ENCODE assay signal across 27 cellular contexts in genomic region chr3:45306406-45307008, GRCh38.
"Had no signal": no experiment of that assay in that cellular context is flagged by ENCODE, and none has a peak within 500 bp of the region (broad histone marks: within the 10 kb centered on the region; RNA-seq: fewer than 3 reads in every experiment).

No MANE protein-coding gene starts in this region.

- H3K27ac ChIP-seq: left ventricle myocardium inferior, neural progenitor cell, ovary, prostate gland, skin epidermis, stomach, testis, thyroid gland, transverse colon, upper lobe of left lung, vagina had no signal

- H3K36me3 Mint-ChIP-seq: mesothelial cell of epicardium, naive B cell, neural progenitor cell had no signal

- H3K27ac Mint-ChIP-seq: immature natural killer cell, mesothelial cell of epicardium, natural killer cell, nephron progenitor cell, neural progenitor cell had no signal

- H3K9me3 ChIP-seq: ovary, prostate gland, testis, thyroid gland, vagina had no signal

- H3K36me3 ChIP-seq: left ventricle myocardium inferior, neural progenitor cell, ovary, prostate gland, stomach, thyroid gland, transverse colon, upper lobe of left lung had no signal

- ATAC-seq: natural killer cell, right cardiac atrium, sciatic nerve had no signal

- H3K27me3 ChIP-seq: neural progenitor cell, ovary, testis, thyroid gland, upper lobe of left lung, vagina had no signal

- H3K4me3 Mint-ChIP-seq: immature natural killer cell, mesothelial cell of epicardium, naive B cell, natural killer cell, nephron progenitor cell had no signal

- H3K4me1 Mint-ChIP-seq: immature natural killer cell, mesothelial cell of epicardium, natural killer cell had no signal

- DNase-seq: hypothalamus; immature natural killer cell; left ventricle myocardium inferior; mesendoderm; naive B cell; natural killer cell; nephron progenitor cell; ovary; retina; stimulated activated CD4-positive, alpha-beta T cell treated with anti-CD3 and anti-CD28 coated beads, Interleukin-12 subunit alpha, Interleukin-12 subunit beta, amount 100 ng/mL, for 4 hours; stimulated activated CD4-positive, alpha-beta T cell treated with anti-CD3 and anti-CD28 coated beads, Interleukin-15, amount 100 ng/mL, for 24 hours; stimulated activated CD4-positive, alpha-beta T cell treated with anti-CD3 and anti-CD28 coated beads, Interleukin-2, amount 100 ng/mL, for 24 hours; stimulated activated CD4-positive, alpha-beta T cell treated with anti-CD3 and anti-CD28 coated beads, Interleukin-4, amount 100 ng/mL, for 1 hour; stimulated activated naive CD4-positive, alpha-beta T cell; stomach; thyroid gland; transverse colon had no signal

- H3K4me1 ChIP-seq: left ventricle myocardium inferior, neural progenitor cell, prostate gland, stomach, testis, thyroid gland, transverse colon, upper lobe of left lung, vagina had no signal

- H3K4me3 ChIP-seq: left ventricle myocardium inferior, lung, neural progenitor cell, ovary, prostate gland, skin epidermis, stomach, thyroid gland, transverse colon, upper lobe of left lung, vagina had no signal
